ENCODE assay signal across 8 cellular contexts in genomic region chr3:56784452-56785001, GRCh38. TPM values are rescaled to one million over a fixed set of nuclear protein-coding genes. Genes with fewer than 3 reads are reported as not detected.
DNase-seq lines count a peak whose midpoint lies in the region; ATAC-seq, FAIRE-seq and TF ChIP-seq lines count a peak whose summit lies in the region.

No MANE protein-coding gene starts in this region.

- H2BK120ac ChIP-seq in mesenchymal stem cell (ENCODE audit: low read depth, low read length), result peak overlapping the region; percentile 64

- FAIRE-seq in kidney (lab: Jason Lieb, UNC) (no peak), GM12891 (lab: Jason Lieb, UNC) (no peak)

- peak overlapping the region; percentile 59 for H2BK5ac ChIP-seq in mesenchymal stem cell (ENCODE audit: low read depth, low read length, poor library complexity, severe bottlenecking)

- no peak overlapping the region for H2AFZ ChIP-seq in mesenchymal stem cell (ENCODE audit: low read depth, low read length)

- peak overlapping the region; percentile 95 for H3K27ac Mint-ChIP-seq in activated CD4-positive, alpha-beta T cell treated with anti-CD3 and anti-CD28 coated beads, Interleukin-2, amount 10 ng/mL, durations not matched to agents 24 days and 14 days
- peak overlapping the region; percentile 95 to 98 for H3K27ac Mint-ChIP-seq in activated naive CD4-positive, alpha-beta T cell treated with anti-CD3 and anti-CD28 coated beads, Interleukin-2, amount 50 U/mL, for 72 hours

- H3K4me3 ChIP-seq in mesenchymal stem cell (ENCODE audit: insufficient read depth in 1 of 2, low read depth in 1 of 2, low read length in 2 of 2), result no peak overlapping the region
- H3K4me3 ChIP-seq in testis, result no peak overlapping the region
- H3K4me3 ChIP-seq in kidney (ENCODE audit: low read length in 2 of 2), result no peak overlapping the region

- no peak for TF ChIP-seq POLR2A in testis (IDR thresholded peaks at IDR 0.05)
- no peak for TF ChIP-seq POLR2A in GM12891 (IDR thresholded peaks at IDR 0.05; ENCODE audit: low read depth, low read length)

- peaks cover 4% of the 10 kb centered on the region for H3K9me3 Mint-ChIP-seq in activated CD4-positive, alpha-beta T cell treated with anti-CD3 and anti-CD28 coated beads, Interleukin-2, amount 10 ng/mL, durations not matched to agents 24 days and 14 days
- H3K9me3 Mint-ChIP-seq in activated naive CD4-positive, alpha-beta T cell treated with anti-CD3 and anti-CD28 coated beads, Interleukin-2, amount 50 U/mL, for 72 hours, result peaks cover 3 to 5% of the 10 kb centered on the region in 2 donors

- H2BK12ac ChIP-seq in mesenchymal stem cell (ENCODE audit: low read length in 2 of 2), result peak overlapping the region; percentile 83 to 96

- no peak overlapping the region for H2BK15ac ChIP-seq in mesenchymal stem cell (ENCODE audit: low read depth, poor library complexity, severe bottlenecking)

- H3K36me3 Mint-ChIP-seq in activated CD4-positive, alpha-beta T cell treated with anti-CD3 and anti-CD28 coated beads, Interleukin-2, amount 10 ng/mL, durations not matched to agents 24 days and 14 days (ENCODE audit: low read depth), result peaks cover 40% of the 10 kb centered on the region
- H3K36me3 Mint-ChIP-seq in activated naive CD4-positive, alpha-beta T cell treated with anti-CD3 and anti-CD28 coated beads, Interleukin-2, amount 50 U/mL, for 72 hours, result peaks cover 11 to 30% of the 10 kb centered on the region in 2 donors

- no peak overlapping the region for H3K4me2 ChIP-seq in mesenchymal stem cell (ENCODE audit: low read length, poor library complexity, severe bottlenecking)

- WGBS in mesenchymal stem cell, result 89% methylated on average over 4 of the region's 5 CpGs
- WGBS in testis, 2 donors, result 84 to 88% methylated on average over 5 of the region's 5 CpGs

- H3K27me3 Mint-ChIP-seq in activated CD4-positive, alpha-beta T cell treated with anti-CD3 and anti-CD28 coated beads, Interleukin-2, amount 10 ng/mL, durations not matched to agents 24 days and 14 days, result no peaks in the 10 kb centered on the region

- H3K27me3 ChIP-seq in mesenchymal stem cell (ENCODE audit: control insufficient read depth in 1 of 2, insufficient read depth in 1 of 2, low read length in 2 of 2) (no peaks in the 10 kb centered on the region), testis (no peaks in the 10 kb centered on the region)

- peak overlapping the region; percentile 48 to 95 for H3K18ac ChIP-seq in mesenchymal stem cell (ENCODE audit: low read depth in 1 of 2, low read length in 2 of 2)

- intact Hi-C loops in activated CD4-positive, alpha-beta T cell treated with anti-CD3 and anti-CD28 coated beads, Interleukin-2, amount 10 ng/mL, durations not matched to agents 24 days and 14 days (cut with micrococcal nuclease), result loop anchor here (1.0 to 10.0 kb wide), 3 partner anchors 31 to 440 kb away; partner anchors contain the start of gene APPL1
- intact Hi-C loops in testis (cut with DNase I; ENCODE audit: low total_unique reads) (no loop called here), kidney (cut with DNase I) (no loop called here)

- H4K91ac ChIP-seq in mesenchymal stem cell (ENCODE audit: low read length), result peak overlapping the region; percentile 81

- TF ChIP-seq CTCF in testis (IDR thresholded peaks at IDR 0.05) (no peak), kidney (IDR thresholded peaks at IDR 0.05; ENCODE audit: borderline replicate concordance, extremely low read depth, insufficient read depth) (no peak)

- H3K27ac ChIP-seq in mesenchymal stem cell (ENCODE audit: low read length, poor library complexity, severe bottlenecking) (peak overlapping the region; percentile 44), testis (peak overlapping the region; percentile 15 to 36), kidney (ENCODE audit: low read depth in 2 of 2, low read length in 2 of 2) (peak overlapping the region in 1 of 2 donors; percentile 51)

- no peak overlapping the region for H2AK5ac ChIP-seq in mesenchymal stem cell (ENCODE audit: low read length, severe bottlenecking)

- no peaks in the 10 kb centered on the region for H3K79me1 ChIP-seq in mesenchymal stem cell (replicated peaks; ENCODE audit: low read length, poor library complexity, severe bottlenecking)

- peaks cover 90% of the 10 kb centered on the region for H3K4me1 Mint-ChIP-seq in activated CD4-positive, alpha-beta T cell treated with anti-CD3 and anti-CD28 coated beads, Interleukin-2, amount 10 ng/mL, durations not matched to agents 24 days and 14 days

- peak overlapping the region; percentile 76 for H3K9ac ChIP-seq in mesenchymal stem cell (ENCODE audit: low read length)
- H3K9ac ChIP-seq in kidney (ENCODE audit: low read length in 2 of 2), result no peak overlapping the region

- no peak overlapping the region for H4K8ac ChIP-seq in mesenchymal stem cell (ENCODE audit: low read length)

- ATAC-seq in activated naive CD4-positive, alpha-beta T cell treated with anti-CD3 and anti-CD28 coated beads, Interleukin-2, amount 50 U/mL, for 72 hours, result peak; percentile 0 to 9
- no peak for ATAC-seq in HG03097 (IDR thresholded peaks at IDR 0.05; ENCODE audit: low FRiP score, unreplicated experiment)

- H3K23ac ChIP-seq in mesenchymal stem cell (ENCODE audit: low read length in 2 of 2), result no peak overlapping the region

- H3K4me3 Mint-ChIP-seq in activated CD4-positive, alpha-beta T cell treated with anti-CD3 and anti-CD28 coated beads, Interleukin-2, amount 10 ng/mL, durations not matched to agents 24 days and 14 days, result peak overlapping the region; percentile 75

- H3K9me3 ChIP-seq in mesenchymal stem cell (ENCODE audit: control insufficient read depth, low read length) (no peaks in the 10 kb centered on the region), testis (no peaks in the 10 kb centered on the region), kidney (ENCODE audit: control insufficient read depth in 1 of 2, low read length in 2 of 2) (no peaks in the 10 kb centered on the region)

- H3K4ac ChIP-seq in mesenchymal stem cell (ENCODE audit: low read depth in 1 of 2, low read length in 2 of 2), result peak overlapping the region; percentile 42 to 96

- peaks cover 4% of the 10 kb centered on the region for H3K4me1 ChIP-seq in mesenchymal stem cell (ENCODE audit: control insufficient read depth, insufficient read depth, low read depth, low read length)
- H3K4me1 ChIP-seq in testis, result peaks cover 68% of the 10 kb centered on the region
- peaks cover 26 to 30% of the 10 kb centered on the region in 2 donors for H3K4me1 ChIP-seq in kidney (ENCODE audit: control insufficient read depth in 1 of 2, insufficient read depth in 1 of 2, low read depth in 1 of 2, low read length in 2 of 2)

- no peak for DNase-seq in activated CD4-positive, alpha-beta T cell treated with anti-CD3 and anti-CD28 coated beads, Interleukin-2, amount 10 ng/mL, durations not matched to agents 24 days and 14 days
- no peak for DNase-seq in activated CD4-positive, alpha-beta T cell treated with anti-CD3 and anti-CD28 coated beads, Interleukin-2, amount 50 U/mL, for 4 hours
- DNase-seq in activated naive CD4-positive, alpha-beta T cell treated with anti-CD3 and anti-CD28 coated beads, Interleukin-2, amount 50 U/mL, for 72 hours (ENCODE audit: low spot score in 2 of 2), result no peak
- DNase-seq in mesenchymal stem cell, result no peak
- DNase-seq in testis, result no peak
- DNase-seq in kidney, result no peak
- DNase-seq in GM12891 (ENCODE audit: insufficient read length, low spot score), result no peak

- H3K36me3 ChIP-seq in mesenchymal stem cell (ENCODE audit: control insufficient read depth in 1 of 2, insufficient read depth in 2 of 2, low read depth in 1 of 2, low read length in 2 of 2), result no peaks in the 10 kb centered on the region
- H3K36me3 ChIP-seq in testis (ENCODE audit: low read depth, missing control alignments), result no peaks in the 10 kb centered on the region
- no peaks in the 10 kb centered on the region for H3K36me3 ChIP-seq in kidney (ENCODE audit: control insufficient read depth in 1 of 2, insufficient read depth in 2 of 2, low read length in 2 of 2)

- H3K14ac ChIP-seq in mesenchymal stem cell (ENCODE audit: low read length in 2 of 2), result peak overlapping the region in 1 of 2 experiments; percentile 77

TF ChIP-seq in GM12891, 5 proteins besides CTCF, POLR2A, EP300 and RAD21:
- TF ChIP-seq SPI1 (IDR thresholded peaks at IDR 0.05; ENCODE audit: low read depth, low read length) (no peak), PAX5 (IDR thresholded peaks at IDR 0.05; ENCODE audit: insufficient read depth, low read length, severe bottlenecking) (no peak), TAF1 (IDR thresholded peaks at IDR 0.05; ENCODE audit: low read depth, low read length) (no peak), POLR2AphosphoS5 (IDR thresholded peaks at IDR 0.05; ENCODE audit: low read depth, low read length) (no peak; the same call in 1 of the 2 replicates), POU2F2 (IDR thresholded peaks at IDR 0.05; ENCODE audit: low read depth, low read length) (no peak)

RNA-seq across cellular contexts. Expression of gene ARHGEF3, which starts 17.2 kb away (rescaled TPM):
- total RNA-seq in activated CD4-positive, alpha-beta T cell treated with anti-CD3 and anti-CD28 coated beads, Interleukin-2, amount 10 ng/mL, durations not matched to agents 24 days and 14 days, result 52.7 and 54.4 TPM in 2 replicates
- 10 to 100 TPM; 35.7 to 54.0 TPM for total RNA-seq in activated naive CD4-positive, alpha-beta T cell treated with anti-CD3 and anti-CD28 coated beads, Interleukin-2, amount 50 U/mL, for 72 hours
- polyA plus RNA-seq in mesenchymal stem cell (2013, experiment 1 of 2), result 15.6 TPM
- 14.8 TPM for polyA plus RNA-seq in mesenchymal stem cell (2013, experiment 2 of 2)
- 10 to 100 TPM; 55.1 to 72.2 TPM for total RNA-seq in testis
- polyA plus RNA-seq in testis (ENCODE audit: insufficient read depth, low read depth, low replicate concordance), result 43.1 TPM
- total RNA-seq in kidney, result 56.3 TPM
- 25.8 TPM for polyA plus RNA-seq in kidney (ENCODE audit: insufficient read depth, low read depth, low replicate concordance)
- polyA plus RNA-seq in GM12891 (2012; ENCODE audit: low read depth, missing spikeins), result 12.8 TPM
